In genomic region chr6:15364401-15365037, GRCh38 we compare ENCODE assay signal across 11 cellular contexts.
DNase-seq lines count a peak whose midpoint lies in the region; ATAC-seq, FAIRE-seq and TF ChIP-seq lines count a peak whose summit lies in the region.
"Had no signal": no experiment of that assay in that cellular context is flagged by ENCODE, and none has a peak within 500 bp of the region (broad histone marks: within the 10 kb centered on the region; RNA-seq: fewer than 3 reads in every experiment).

No MANE protein-coding gene starts in this region.

- peaks cover 0 to 21% (median 15%) of the 10 kb centered on the region in 11 experiments; a peak in 9 of 22 replicates for H3K36me3 ChIP-seq in BLaER1 treated with 17β-estradiol and CSF1 and Interleukin-3, amounts not matched to agents 10 nM and 100 nM
- no peaks in the 10 kb centered on the region; the same call in 1 of the 2 replicates for H3K36me3 ChIP-seq in RWPE2 (ENCODE audit: low read depth)
- H3K36me3 ChIP-seq in mammary epithelial cell (ENCODE audit: insufficient read depth, low read length) = no peaks in the 10 kb centered on the region
- H3K36me3 ChIP-seq: right lobe of liver, stomach had no signal

- peak overlapping the region; percentile 79 to 87 (median 83) for H3K4me2 ChIP-seq in BLaER1 treated with 17β-estradiol and CSF1 and Interleukin-3, amounts not matched to agents 10 nM and 100 nM
- no peak overlapping the region for H3K4me2 ChIP-seq in mammary epithelial cell (ENCODE audit: insufficient read depth, low read depth, low read length)

- peak overlapping the region in 6 of 11 experiments; percentile 7 to 38 (median 30); a peak in 5 of 22 replicates for H3K9ac ChIP-seq in BLaER1 treated with 17β-estradiol and CSF1 and Interleukin-3, amounts not matched to agents 10 nM and 100 nM
- no peak overlapping the region for H3K9ac ChIP-seq in mammary epithelial cell (ENCODE audit: insufficient read depth, low read length)

- dilution Hi-C loops in mammary epithelial cell (cut with HindIII; ENCODE audit: low sequenced_read_pairs) = no loop called here

- H3K79me2 ChIP-seq in mammary epithelial cell (ENCODE audit: insufficient read depth, low read length) = peaks cover 96% of the 10 kb centered on the region

- peaks cover 0 to 7% of the 10 kb centered on the region in 2 donors for H3K36me3 Mint-ChIP-seq in naive B cell

- ATAC-seq in GM19324 (IDR thresholded peaks at IDR 0.05; ENCODE audit: low FRiP score, unreplicated experiment) = peak; percentile 5
- no peak for ATAC-seq in RWPE2 (ENCODE audit: low read depth)
- no peak for ATAC-seq in naive B cell (ENCODE audit: low read depth in 2 of 2)
- no peak for ATAC-seq in HG03521 (IDR thresholded peaks at IDR 0.05; ENCODE audit: unreplicated experiment)

- no peaks in the 10 kb centered on the region for H3K9me3 Mint-ChIP-seq in naive B cell

- H3K27me3 Mint-ChIP-seq in naive B cell = no peaks in the 10 kb centered on the region

- intact Hi-C loops in mammary epithelial cell (cut with micrococcal nuclease) = no loop called here

- H3K9me3 ChIP-seq in BLaER1 treated with 17β-estradiol and CSF1 and Interleukin-3, amounts not matched to agents 10 nM and 100 nM (replicated peaks in 1 of 11) = no peaks in the 10 kb centered on the region
- H3K9me3 ChIP-seq in RWPE2 (ENCODE audit: severe bottlenecking) (no peaks in the 10 kb centered on the region), mammary epithelial cell (replicated peaks; ENCODE audit: insufficient read depth, low read length) (no peaks in the 10 kb centered on the region)
- H3K9me3 ChIP-seq: right lobe of liver, stomach had no signal

- peak overlapping the region in 4 of 6 donors; percentile 72 to 95 (median 82) for H3K27ac Mint-ChIP-seq in naive B cell

- in situ Hi-C loops in mammary epithelial cell (cut with MboI; ENCODE audit: low sequenced_read_pairs in 2 of 2) = no loop called here

- no TSS peak for BruUV-seq in mammary epithelial cell (replicated peaks; lab: Mats Ljungman, UMichigan)

- H3K27ac ChIP-seq in BLaER1 treated with 17β-estradiol and CSF1 and Interleukin-3, amounts not matched to agents 10 nM and 100 nM = peak overlapping the region; percentile 12 to 65 (median 41); a peak in 16 of 22 replicates
- H3K27ac ChIP-seq in RWPE2 (ENCODE audit: poor library complexity, severe bottlenecking) (peak overlapping the region; percentile 41), mammary epithelial cell (ENCODE audit: insufficient read depth, low read depth, low read length) (no peak overlapping the region)
- H3K27ac ChIP-seq: right lobe of liver had no signal

- H2AFZ ChIP-seq in mammary epithelial cell (ENCODE audit: low read depth, low read length) = no peak overlapping the region

- peaks cover 74 to 95% (median 83%) of the 10 kb centered on the region in 10 experiments for H3K4me1 ChIP-seq in BLaER1 treated with 17β-estradiol and CSF1 and Interleukin-3, amounts not matched to agents 10 nM and 100 nM
- H3K4me1 ChIP-seq in RWPE2 (ENCODE audit: insufficient read depth, poor library complexity, severe bottlenecking) = peaks cover 17% of the 10 kb centered on the region
- peaks cover 19% of the 10 kb centered on the region for H3K4me1 ChIP-seq in mammary epithelial cell (ENCODE audit: insufficient read depth, low read length)

- WGBS in mammary epithelial cell (ENCODE audit: low coverage, missing lambda C conversion rate) = 95% methylated on average over 6 of the region's 6 CpGs

- DNase-seq in RWPE2 (ENCODE audit: low spot score) (no peak), naive B cell (no peak), RCC 7860 (ENCODE audit: low spot score) (no peak), hippocampal formation (lab: John Stamatoyannopoulos, UW) (no peak), mammary epithelial cell (no peak)
- DNase-seq: NK-92 treated with Interleukin-12 subunit alpha and Interleukin-12 subunit beta, amount 100 ng/mL, for 24 hours had no signal

- no peak for TF ChIP-seq CTCF in RWPE2 (IDR thresholded peaks at IDR 0.05; ENCODE audit: poor library complexity, severe bottlenecking)
- TF ChIP-seq CTCF in mammary epithelial cell (conservative IDR thresholded peaks at IDR 0.05 in 1 of 2, IDR thresholded peaks at IDR 0.05 in 1 of 2; ENCODE audit: extremely low read depth in 1 of 2, insufficient read depth in 1 of 2, low read depth in 1 of 2, low read length in 2 of 2) = no peak

- H3K4me3 Mint-ChIP-seq in naive B cell = peak overlapping the region in 4 of 8 donors; percentile 29 to 70 (median 60)

- no peaks in the 10 kb centered on the region for H3K27me3 ChIP-seq in BLaER1 treated with 17β-estradiol and CSF1 and Interleukin-3, amounts not matched to agents 10 nM and 100 nM
- H3K27me3 ChIP-seq in RWPE2 (ENCODE audit: insufficient read depth, poor library complexity, severe bottlenecking) (no peaks in the 10 kb centered on the region), mammary epithelial cell (ENCODE audit: insufficient read depth, low read length) (no peaks in the 10 kb centered on the region)
- H3K27me3 ChIP-seq: right lobe of liver, stomach had no signal

- H3K4me3 ChIP-seq in BLaER1 treated with 17β-estradiol and CSF1 and Interleukin-3, amounts not matched to agents 10 nM and 100 nM = peak overlapping the region in 2 of 10 experiments; percentile 6 to 18; a peak in 3 of 20 replicates
- H3K4me3 ChIP-seq in RWPE2 (ENCODE audit: severe bottlenecking) = no peak overlapping the region
- no peak overlapping the region for H3K4me3 ChIP-seq in mammary epithelial cell (replicated peaks in 1 of 3; ENCODE audit: insufficient read depth in 1 of 3, low read depth in 2 of 3, low read length in 3 of 3)
- H3K4me3 ChIP-seq: right lobe of liver, stomach had no signal

- no peak for FAIRE-seq in RCC 7860 (lab: Jason Lieb, UNC)

- peaks cover 52 to 98% (median 84%) of the 10 kb centered on the region in 11 experiments; a peak in 21 of 22 replicates for H4K20me1 ChIP-seq in BLaER1 treated with 17β-estradiol and CSF1 and Interleukin-3, amounts not matched to agents 10 nM and 100 nM
- H4K20me1 ChIP-seq in mammary epithelial cell (ENCODE audit: insufficient read depth, low read length) = peaks cover 2% of the 10 kb centered on the region

- CTCF ChIA-PET in mammary epithelial cell (lab: Charles Lee; ENCODE audit: low non-redundant PET) = no interaction called here

- H3K4me1 Mint-ChIP-seq in naive B cell = peaks cover 34 to 43% (median 34%) of the 10 kb centered on the region in 3 donors
